ENCODE assay signal across 8 cellular contexts in the genomic region with DNA sequence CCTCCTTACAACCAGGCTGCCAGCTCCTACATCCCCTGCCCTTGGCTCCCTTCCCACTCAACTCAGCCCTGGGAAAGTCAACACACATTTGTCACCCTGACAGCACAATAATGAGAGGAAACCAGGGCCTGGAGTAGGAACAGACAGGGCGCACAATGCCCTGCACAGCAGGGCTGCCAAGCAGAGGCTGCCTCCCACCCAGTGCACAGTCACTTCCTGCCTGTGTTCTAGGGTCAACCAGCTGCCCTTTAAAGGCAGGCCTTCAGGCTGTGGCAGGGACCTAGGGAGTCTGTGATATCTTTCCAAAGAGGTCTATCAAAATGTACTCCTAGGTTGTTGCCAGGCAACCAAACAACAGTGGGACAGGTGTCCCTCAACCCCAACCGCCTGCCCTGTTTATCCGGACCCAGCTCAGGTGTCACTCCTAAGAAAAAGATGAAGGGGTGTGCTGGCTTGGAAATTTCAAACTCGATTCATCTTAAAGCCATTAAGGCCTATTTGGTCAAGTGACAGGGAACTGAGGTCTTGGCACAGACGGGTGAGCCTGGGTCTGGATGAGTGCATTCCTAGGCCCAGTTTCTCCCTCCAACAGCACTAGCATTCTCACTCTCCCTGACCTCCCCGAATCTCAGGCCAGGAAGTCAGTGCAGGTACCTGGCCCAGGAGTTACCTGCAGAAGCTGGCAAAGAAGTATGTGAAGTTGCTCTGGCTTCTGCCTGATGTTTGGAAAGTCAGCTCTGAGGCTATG.
DNase-seq lines count a peak whose midpoint lies in the region; ATAC-seq and TF ChIP-seq lines count a peak whose summit lies in the region.

No MANE protein-coding gene starts in this region.

- H3K36me3 ChIP-seq in GM23338 (ENCODE audit: insufficient read depth): no peaks in the 10 kb centered on the region
- H3K36me3 ChIP-seq in esophagus muscularis mucosa: peaks cover 0 to 9% (median 0%) of the 10 kb centered on the region in 4 donors
- no peaks in the 10 kb centered on the region for H3K36me3 ChIP-seq in prostate gland

- peak; percentile 24 for DNase-seq in GM23338 (ENCODE audit: low spot score)
- DNase-seq in NCI-H345 (lab: John Stamatoyannopoulos, UW): peak; percentile 93
- no peak for DNase-seq in esophagus muscularis mucosa (ENCODE audit: extremely low spot score)
- DNase-seq in prostate gland (ENCODE audit: low spot score): peak; percentile 78
- DNase-seq in activated CD4-positive, CD25-positive, alpha-beta regulatory T cell treated with anti-CD3 and anti-CD28 coated beads, Interleukin-2, amount 50 U/mL, for 72 hours: no peak
- DNase-seq in midbrain (lab: John Stamatoyannopoulos, UW): no peak
- DNase-seq in activated T-cell treated with anti-CD3 and anti-CD28 coated beads, Interleukin-2, amount 50 U/mL, for 4 hours: no peak

- H4K20me1 ChIP-seq in GM23338 (replicated peaks; ENCODE audit: insufficient read depth): no peaks in the 10 kb centered on the region

- no peaks in the 10 kb centered on the region for H3K9me3 ChIP-seq in esophagus muscularis mucosa
- no peaks in the 10 kb centered on the region for H3K9me3 ChIP-seq in prostate gland

- H3K4me2 ChIP-seq in GM23338: no peak overlapping the region

- H3K27me3 ChIP-seq in GM23338 (ENCODE audit: insufficient read depth) (no peaks in the 10 kb centered on the region), esophagus muscularis mucosa (no peaks in the 10 kb centered on the region), prostate gland (replicated peaks; ENCODE audit: insufficient read depth) (no peaks in the 10 kb centered on the region)

- TF ChIP-seq CTCF in GM23338 (conservative IDR thresholded peaks at IDR 0.05; ENCODE audit: low read depth in 2 of 2): no peak
- TF ChIP-seq CTCF in esophagus muscularis mucosa (IDR thresholded peaks at IDR 0.05): no peak
- TF ChIP-seq CTCF in prostate gland (IDR thresholded peaks at IDR 0.05): no peak

- H3K79me2 ChIP-seq in GM23338 (replicated peaks; ENCODE audit: insufficient read depth): no peaks in the 10 kb centered on the region

- TF ChIP-seq POLR2A in esophagus muscularis mucosa (IDR thresholded peaks at IDR 0.05; ENCODE audit: low read depth): no peak
- no peak for TF ChIP-seq POLR2A in prostate gland (IDR thresholded peaks at IDR 0.05)

- H3K4me3 Mint-ChIP-seq in GM23338: no peak overlapping the region
- H3K4me3 Mint-ChIP-seq in activated T-cell treated with anti-CD3 and anti-CD28 coated beads, Interleukin-2, amount 50 U/mL, for 4 hours: no peak overlapping the region

- H2AFZ ChIP-seq in GM23338: no peak overlapping the region

- peaks cover 7% of the 10 kb centered on the region for H3K27me3 Mint-ChIP-seq in GM23338 (ENCODE audit: insufficient read depth, low read depth, poor library complexity)
- H3K27me3 Mint-ChIP-seq in activated T-cell treated with anti-CD3 and anti-CD28 coated beads, Interleukin-2, amount 50 U/mL, for 4 hours (ENCODE audit: low read depth): peaks cover 3% of the 10 kb centered on the region

- TF ChIP-seq EP300 in esophagus muscularis mucosa (IDR thresholded peaks at IDR 0.05): no peak

- H3K27ac Mint-ChIP-seq in GM23338: no peak overlapping the region

- no peak overlapping the region for H3K4me3 ChIP-seq in GM23338
- no peak overlapping the region for H3K4me3 ChIP-seq in esophagus muscularis mucosa
- H3K4me3 ChIP-seq in prostate gland: no peak overlapping the region

- no peaks in the 10 kb centered on the region for H3K9me3 Mint-ChIP-seq in GM23338
- no peaks in the 10 kb centered on the region for H3K9me3 Mint-ChIP-seq in activated T-cell treated with anti-CD3 and anti-CD28 coated beads, Interleukin-2, amount 50 U/mL, for 4 hours

- WGBS in esophagus muscularis mucosa: 53% methylated on average over 5 of the region's 6 CpGs
- 37% methylated on average over 6 of the region's 6 CpGs for WGBS in prostate gland

- H3K4me1 ChIP-seq in GM23338 (ENCODE audit: insufficient read depth) (no peaks in the 10 kb centered on the region), esophagus muscularis mucosa (peaks cover 50 to 60% (median 53%) of the 10 kb centered on the region in 4 donors), prostate gland (replicated peaks) (no peaks in the 10 kb centered on the region)

- intact Hi-C loops in esophagus muscularis mucosa (cut with DNase I): loop anchor here (10.0 kb wide), 2 partner anchors 415 to 795 kb away; no protein-coding TSS in a partner anchor
- intact Hi-C loops in prostate gland (cut with DNase I): no loop called here

- no peaks in the 10 kb centered on the region for H3K9me2 ChIP-seq in GM23338 (ENCODE audit: insufficient read depth)

- no peak for ATAC-seq in GM23338
- ATAC-seq in HG02798 (IDR thresholded peaks at IDR 0.05; ENCODE audit: poor library complexity, unreplicated experiment): no peak
- ATAC-seq in activated T-cell treated with anti-CD3 and anti-CD28 coated beads, Interleukin-2, amount 50 U/mL, for 4 hours: no peak

- H3K4me1 Mint-ChIP-seq in GM23338: no peaks in the 10 kb centered on the region
- H3K4me1 Mint-ChIP-seq in activated T-cell treated with anti-CD3 and anti-CD28 coated beads, Interleukin-2, amount 50 U/mL, for 4 hours (ENCODE audit: low read depth): no peaks in the 10 kb centered on the region

- H3K36me3 Mint-ChIP-seq in GM23338 (ENCODE audit: low read depth): no peaks in the 10 kb centered on the region
- no peaks in the 10 kb centered on the region for H3K36me3 Mint-ChIP-seq in activated T-cell treated with anti-CD3 and anti-CD28 coated beads, Interleukin-2, amount 50 U/mL, for 4 hours (ENCODE audit: insufficient read depth)

- H3K27ac ChIP-seq in GM23338 (ENCODE audit: low read depth) (no peak overlapping the region), esophagus muscularis mucosa (replicated peaks in 1 of 4) (peak overlapping the region; percentile 41 to 49 (median 48)), prostate gland (peak overlapping the region in 1 of 2 donors; percentile 38)

- no peaks in the 10 kb centered on the region for H3F3A ChIP-seq in GM23338 (replicated peaks; ENCODE audit: low read depth)

TF ChIP-seq in GM23338, 12 proteins besides CTCF, POLR2A, EP300 and RAD21:
- no peak for TF ChIP-seq ZNF114 (CRISPR knock-in tag; IDR thresholded peaks at IDR 0.05)

Comparison
In these comparisons a context has a peak if more than half of its experiments do, and no peak if none do; other contexts are left out.
1. DNase-seq: peak in GM23338 (single experiment), NCI-H345 (single experiment) and prostate gland (single experiment); none in esophagus muscularis mucosa (single experiment), activated CD4-positive, CD25-positive, alpha-beta regulatory T cell treated with anti-CD3 and anti-CD28 coated beads, Interleukin-2, amount 50 U/mL, for 72 hours (single experiment), midbrain (single experiment) and activated T-cell treated with anti-CD3 and anti-CD28 coated beads, Interleukin-2, amount 50 U/mL, for 4 hours (single experiment).